Comparison of ENCODE assay signal across 9 cellular contexts in genomic region chr12:46675736-46676135, GRCh38.
DNase-seq lines count a peak whose midpoint lies in the region; ATAC-seq, FAIRE-seq and TF ChIP-seq lines count a peak whose summit lies in the region.
"Had no signal": no experiment of that assay in that cellular context is flagged by ENCODE, and none has a peak within 500 bp of the region (broad histone marks: within the 10 kb centered on the region; RNA-seq: fewer than 3 reads in every experiment).

No MANE protein-coding gene starts in this region.

- ATAC-seq in A549 (no peak; a peak in 1 of 6 replicates), T-cell (replicated peaks in 1 of 4) (no peak), HG02678 (IDR thresholded peaks at IDR 0.05; ENCODE audit: unreplicated experiment) (no peak), GM19324 (IDR thresholded peaks at IDR 0.05; ENCODE audit: low FRiP score, unreplicated experiment) (no peak)

- no peak for TF ChIP-seq EP300 in A549 (IDR thresholded peaks at IDR 0.05)

- H3K4me3 Mint-ChIP-seq in T-cell, result no peak overlapping the region

- H3K4me3 ChIP-seq in A549 (no peak overlapping the region), fibroblast of the aortic adventitia (ENCODE audit: low read depth, low read length) (no peak overlapping the region)

- FAIRE-seq in A549 (lab: Jason Lieb, UNC), result no peak
- FAIRE-seq: colon had no signal

- no peaks in the 10 kb centered on the region for H3K9me3 ChIP-seq in A549

- no peak overlapping the region for H3K4me2 ChIP-seq in A549

- DNase-seq in A549 (ENCODE audit: low read depth in 1 of 2, low spot score in 1 of 2), result peak in 1 of 2 experiments; percentile 33
- DNase-seq in GM10266 (ENCODE audit: extremely low spot score), result no peak
- DNase-seq in RPMI7951 (ENCODE audit: low read depth), result peak; percentile 45
- DNase-seq in fibroblast of the aortic adventitia (ENCODE audit: low read depth), result peak; percentile 76
- peak; percentile 44 for DNase-seq in retina
- no peak for DNase-seq in T-cell

- H3K27ac ChIP-seq in A549, result peak overlapping the region; percentile 50 to 69; a peak in 4 of 6 replicates

- POLR2A ChIA-PET in A549 (lab: Yijun Ruan, JAX), result interaction anchor here (1.6 kb wide), 1 partner anchor 304 kb away, joined by 5 read pairs; no protein-coding TSS in a partner anchor
- POLR2A ChIA-PET in T-cell (lab: Charles Lee), result no interaction called here

- peak; percentile 47 to 49; a peak in 4 of 5 replicates for TF ChIP-seq RAD21 in A549 (conservative IDR thresholded peaks at IDR 0.05 in 1 of 2, IDR thresholded peaks at IDR 0.05 in 1 of 2)

- H3K27me3 Mint-ChIP-seq in T-cell, result no peaks in the 10 kb centered on the region

- WGBS in A549 (ENCODE audit: missing lambda C conversion rate), result 72% methylated on average over 11 of the region's 11 CpGs

- no peaks in the 10 kb centered on the region for H3K36me3 Mint-ChIP-seq in T-cell

- peaks cover 38% of the 10 kb centered on the region for H3K4me1 ChIP-seq in A549

- H3K27ac Mint-ChIP-seq in T-cell, result no peak overlapping the region

- CTCF ChIA-PET in A549 (lab: Yijun Ruan, JAX) (interaction anchor here (0.6 to 2.6 kb wide), 13 partner anchors 71 to 858 kb away, joined by 3 to 11 read pairs (median 3); partner anchors contain the start of gene SLC38A2), T-cell (lab: Charles Lee) (no interaction called here)

- no peaks in the 10 kb centered on the region for H3K9me3 Mint-ChIP-seq in T-cell

- peaks cover 0 to 6% (median 0%) of the 10 kb centered on the region in 3 donors for H3K4me1 Mint-ChIP-seq in T-cell

- TF ChIP-seq POLR2A in A549 (IDR thresholded peaks at IDR 0.05; ENCODE audit: low read length), result no peak

- TF ChIP-seq CTCF in A549 (IDR thresholded peaks at IDR 0.05), result peak; percentile 54
- TF ChIP-seq CTCF in GM10266 (IDR thresholded peaks at IDR 0.05; ENCODE audit: control insufficient read depth, insufficient read depth, low read depth, missing control alignments), result peak; percentile 15
- TF ChIP-seq CTCF in fibroblast of the aortic adventitia (IDR thresholded peaks at IDR 0.05; ENCODE audit: insufficient read depth, low read length), result peak; percentile 63

TF ChIP-seq in A549, 52 proteins besides CTCF, POLR2A, EP300 and RAD21:
- TF ChIP-seq ZFP36 (IDR thresholded peaks at IDR 0.05; ENCODE audit: borderline replicate concordance, partially characterized antibody) (no peak), SMC3 (IDR thresholded peaks at IDR 0.05) (peak; percentile 74)

Comparison
In these comparisons a context has a peak if more than half of its experiments do, and no peak if none do; other contexts are left out.
1. DNase-seq: peak in RPMI7951 (single experiment), fibroblast of the aortic adventitia (single experiment) and retina (single experiment); none in GM10266 (single experiment) and T-cell (0 of 34).
2. Peak in every context shown above with its lines, with median percentiles within 50 percentile points of each other: CTCF ChIP-seq.